ENCODE assay signal across 1 cellular context in the genomic region with DNA sequence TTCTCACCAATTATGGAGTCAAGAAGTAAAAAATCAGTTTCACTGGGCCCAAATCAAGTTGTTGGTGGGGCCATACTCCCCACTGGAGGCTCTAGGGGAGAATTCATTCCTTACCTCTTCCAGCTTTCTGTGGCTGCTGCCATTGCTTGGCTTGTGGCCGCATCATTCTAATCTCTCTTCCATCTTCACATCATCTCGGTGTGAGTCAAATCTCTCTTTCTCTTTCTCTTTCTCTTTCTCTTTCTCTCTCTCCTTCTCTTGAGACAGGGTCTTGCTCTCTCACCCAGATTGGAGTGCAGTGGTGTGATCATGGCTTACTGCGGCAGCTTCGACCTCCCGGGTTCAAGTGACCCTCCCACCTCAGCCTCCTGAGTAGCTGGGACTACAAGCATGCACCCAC.
TF ChIP-seq lines count a peak whose summit lies in the region.

No MANE protein-coding gene starts in this region.

TF ChIP-seq in K562, 482 proteins besides CTCF, POLR2A, EP300 and RAD21:
- no peak for TF ChIP-seq JUN (IDR thresholded peaks at IDR 0.05; ENCODE audit: borderline replicate concordance, low read depth, low read length)
- TF ChIP-seq JUN (CRISPR knock-in tag; IDR thresholded peaks at IDR 0.05; ENCODE audit: borderline replicate concordance): 0 out of 2 replicates have a peak, but pooled peaks have one; percentile 25
- TF ChIP-seq NR2F6 (CRISPR knock-in tag; IDR thresholded peaks at IDR 0.05): no peak
